23 cellular contexts compared by ENCODE assay signal in the genomic region with DNA sequence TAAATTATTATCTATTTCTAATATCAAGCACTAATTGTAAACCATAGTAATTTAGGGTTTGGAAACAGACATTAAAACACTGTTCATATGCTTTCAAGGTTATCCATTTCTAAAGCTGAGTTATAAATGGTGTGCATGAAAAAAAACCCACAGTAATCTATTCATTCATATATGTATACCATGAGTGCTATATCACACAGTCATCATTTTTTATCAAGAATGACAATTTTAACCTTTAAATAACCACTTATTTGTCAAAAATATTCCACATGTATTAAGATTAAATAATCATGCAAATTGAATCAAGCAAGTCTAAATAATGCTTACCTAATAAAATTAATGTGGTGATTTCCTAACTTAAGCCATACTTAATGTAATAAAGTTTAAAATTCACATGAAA. TPM values are rescaled to one million over a fixed set of nuclear protein-coding genes. Genes with fewer than 3 reads are reported as not detected.
DNase-seq lines count a peak whose midpoint lies in the region; ATAC-seq, FAIRE-seq and TF ChIP-seq lines count a peak whose summit lies in the region.
"Had no signal": no experiment of that assay in that cellular context is flagged by ENCODE, and none has a peak within 500 bp of the region (broad histone marks: within the 10 kb centered on the region; RNA-seq: fewer than 3 reads in every experiment).

No MANE protein-coding gene starts in this region.

- H3K27me3 Mint-ChIP-seq in neural crest cell (ENCODE audit: low read depth) = peaks cover 3% of the 10 kb centered on the region
- peaks cover 16% of the 10 kb centered on the region for H3K27me3 Mint-ChIP-seq in activated CD8-positive, alpha-beta memory T cell treated with anti-CD3 and anti-CD28 coated beads, Interleukin-2, amount 10 ng/mL, durations not matched to agents 7 days and 5 days

- peaks cover 19% of the 10 kb centered on the region for H3K4me1 Mint-ChIP-seq in neural crest cell
- H3K4me1 Mint-ChIP-seq in activated CD8-positive, alpha-beta memory T cell treated with anti-CD3 and anti-CD28 coated beads, Interleukin-2, amount 10 ng/mL, durations not matched to agents 7 days and 5 days = peaks cover 13% of the 10 kb centered on the region

- intact Hi-C loops in IMR-90 (cut with micrococcal nuclease) (no loop called here), K562 (cut with micrococcal nuclease) (loop anchor here (10.0 kb wide), 1 partner anchor 186 kb away; the partner anchor contains the start of genes HECTD3 and UROD)

- H3K27me3 ChIP-seq in IMR-90 (ENCODE audit: control insufficient read depth, insufficient read depth, low read length) (peaks cover 14% of the 10 kb centered on the region), K562 (ENCODE audit: control insufficient read depth in 2 of 2, insufficient read depth in 2 of 2, low read length in 2 of 2) (peaks cover 2 to 8% of the 10 kb centered on the region in 2 experiments; a peak in 2 of 5 replicates)

- TF ChIP-seq POLR2A in A549 (IDR thresholded peaks at IDR 0.05; ENCODE audit: low read length) (no peak), IMR-90 (IDR thresholded peaks at IDR 0.05; ENCODE audit: low read depth, low read length) (no peak), K562 (conservative IDR thresholded peaks at IDR 0.05) (no peak)

- H2BK20ac ChIP-seq in IMR-90 (ENCODE audit: low read depth, low read length) = no peak overlapping the region

- no peak overlapping the region for H2BK15ac ChIP-seq in IMR-90 (ENCODE audit: low read depth, low read length)

- no peak overlapping the region for H2BK5ac ChIP-seq in IMR-90 (ENCODE audit: low read depth, low read length, poor library complexity, severe bottlenecking)

- H3K9me1 ChIP-seq in IMR-90 (ENCODE audit: insufficient read depth, low read length) (no peaks in the 10 kb centered on the region), K562 (ENCODE audit: control insufficient read depth, insufficient read depth, low read length) (no peaks in the 10 kb centered on the region)

- no peaks in the 10 kb centered on the region for H3K9me3 Mint-ChIP-seq in neural crest cell
- no peaks in the 10 kb centered on the region for H3K9me3 Mint-ChIP-seq in activated CD8-positive, alpha-beta memory T cell treated with anti-CD3 and anti-CD28 coated beads, Interleukin-2, amount 10 ng/mL, durations not matched to agents 7 days and 5 days (ENCODE audit: low read depth)
- H3K9me3 Mint-ChIP-seq: CD8-positive, alpha-beta T cell had no signal

- H3K27ac ChIP-seq in A549 = no peak overlapping the region
- no peak overlapping the region for H3K27ac ChIP-seq in IMR-90 (ENCODE audit: insufficient read depth, low read length)
- H3K27ac ChIP-seq in K562 (ENCODE audit: extremely low read depth, low read depth, low read length) = no peak overlapping the region
- H3K27ac ChIP-seq: BLaER1 treated with 17β-estradiol and CSF1 and Interleukin-3, amounts not matched to agents 10 nM and 100 nM; C4-2B had no signal

- TF ChIP-seq CTCF in A549 (IDR thresholded peaks at IDR 0.05) (no peak), IMR-90 (conservative IDR thresholded peaks at IDR 0.05; ENCODE audit: low read depth, low read length) (no peak), K562 (IDR thresholded peaks at IDR 0.05 in 2 of 3, conservative IDR thresholded peaks at IDR 0.05 in 1 of 3; ENCODE audit: insufficient read depth in 2 of 3, low read depth in 1 of 3, low read length in 3 of 3) (no peak), neural crest cell (conservative IDR thresholded peaks at IDR 0.05) (no peak)

- H3K4me3 ChIP-seq in A549 = no peak overlapping the region
- no peak overlapping the region for H3K4me3 ChIP-seq in IMR-90 (ENCODE audit: insufficient read depth, low read depth, low read length)
- no peak overlapping the region for H3K4me3 ChIP-seq in K562
- H3K4me3 ChIP-seq: BLaER1 treated with 17β-estradiol and CSF1 and Interleukin-3, amounts not matched to agents 10 nM and 100 nM had no signal

- H3K23ac ChIP-seq in IMR-90 (ENCODE audit: low read depth, low read length) = no peak overlapping the region

- dilution Hi-C loops in IMR-90 (cut with HindIII; ENCODE audit: low sequenced_read_pairs, unreplicated experiment) = no loop called here

- TF ChIP-seq RAD21 in A549 (conservative IDR thresholded peaks at IDR 0.05 in 1 of 2, IDR thresholded peaks at IDR 0.05 in 1 of 2) = no peak
- no peak for TF ChIP-seq RAD21 in IMR-90 (IDR thresholded peaks at IDR 0.05; ENCODE audit: low read length)
- no peak for TF ChIP-seq RAD21 in K562 (CRISPR knock-in tag; conservative IDR thresholded peaks at IDR 0.05 in 1 of 2, IDR thresholded peaks at IDR 0.05 in 1 of 2)

- H2AFZ ChIP-seq in IMR-90 (replicated peaks; ENCODE audit: low read length, poor library complexity) (no peak overlapping the region), K562 (ENCODE audit: low read depth, low read length) (no peak overlapping the region)

- H2BK120ac ChIP-seq in IMR-90 (ENCODE audit: low read depth, low read length) = no peak overlapping the region

- H3K9me3 ChIP-seq in A549 (no peaks in the 10 kb centered on the region), IMR-90 (ENCODE audit: control insufficient read depth, insufficient read depth, low read length) (peaks cover 2% of the 10 kb centered on the region; the same call in 1 of the 2 replicates), K562 (replicated peaks; ENCODE audit: control insufficient read depth, insufficient read depth, low read depth, low read length) (0 out of 2 replicates have a peak, but pooled peaks cover 2% of the 10 kb centered on the region)
- H3K9me3 ChIP-seq: Caco-2 had no signal

- no peak overlapping the region for H3K27ac Mint-ChIP-seq in neural crest cell (ENCODE audit: unreplicated experiment)
- H3K27ac Mint-ChIP-seq in activated CD8-positive, alpha-beta memory T cell treated with anti-CD3 and anti-CD28 coated beads, Interleukin-2, amount 10 ng/mL, durations not matched to agents 7 days and 5 days = no peak overlapping the region
- H3K27ac Mint-ChIP-seq: B cell; CD4-positive, alpha-beta T cell; CD8-positive, alpha-beta T cell had no signal

- in situ Hi-C loops in IMR-90 (cut with MboI; ENCODE audit: low sequenced_read_pairs) = no loop called here
- in situ Hi-C loops in K562 (cut with MboI) = no loop called here

- H4K91ac ChIP-seq in IMR-90 (ENCODE audit: insufficient read depth, low read depth, low read length) = no peak overlapping the region

- H4K20me1 ChIP-seq in IMR-90 (ENCODE audit: insufficient read depth, low read length) = no peaks in the 10 kb centered on the region
- H4K20me1 ChIP-seq in K562 (replicated peaks; ENCODE audit: control insufficient read depth, insufficient read depth, low read length) = no peaks in the 10 kb centered on the region

- CTCF ChIA-PET in A549 (lab: Yijun Ruan, JAX) = interaction anchor here (0.7 to 1.4 kb wide), 2 partner anchors 100 to 497 kb away, joined by 3 read pairs; no protein-coding TSS in a partner anchor
- CTCF ChIA-PET in IMR-90 (lab: Yijun Ruan, JAX) = no interaction called here
- CTCF ChIA-PET in K562 (lab: Yijun Ruan, JAX; ENCODE audit: low intra/inter-chr PET ratio) = no interaction called here
- CTCF ChIA-PET in activated CD8-positive, alpha-beta memory T cell treated with anti-CD3 and anti-CD28 coated beads, Interleukin-2, amount 10 ng/mL, durations not matched to agents 7 days and 5 days (lab: Charles Lee) = no interaction called here

- H3K36me3 ChIP-seq in IMR-90 (ENCODE audit: control insufficient read depth, insufficient read depth, low read length) (no peaks in the 10 kb centered on the region), K562 (ENCODE audit: control insufficient read depth, insufficient read depth, low read length) (no peaks in the 10 kb centered on the region)
- H3K36me3 ChIP-seq: BLaER1 treated with 17β-estradiol and CSF1 and Interleukin-3, amounts not matched to agents 10 nM and 100 nM had no signal

- no peak overlapping the region for H2AK5ac ChIP-seq in IMR-90 (ENCODE audit: low read depth, low read length)

- no peak overlapping the region for H3K56ac ChIP-seq in IMR-90 (ENCODE audit: extremely low read depth, insufficient read depth, low read length)

- H4K8ac ChIP-seq in IMR-90 (ENCODE audit: low read depth in 2 of 2, low read length in 2 of 2) = no peak overlapping the region

- FAIRE-seq in A549 (lab: Jason Lieb, UNC) (no peak), K562 (lab: Jason Lieb, UNC) (no peak)
- FAIRE-seq: A204.1, D721Med, G401.6, GM12891, GM19239 had no signal

- H3K79me2 ChIP-seq in K562 (ENCODE audit: control insufficient read depth, insufficient read depth, low read length) = no peaks in the 10 kb centered on the region

- no peak overlapping the region for H2AK9ac ChIP-seq in IMR-90 (replicated peaks; ENCODE audit: low read depth, low read length, poor library complexity)

- POLR2A ChIA-PET in A549 (lab: Yijun Ruan, JAX) = no interaction called here
- POLR2A ChIA-PET in IMR-90 (lab: Charles Lee; ENCODE audit: unreplicated experiment) = no interaction called here
- POLR2A ChIA-PET in K562 (lab: Yijun Ruan, JAX) = no interaction called here

- H3K14ac ChIP-seq in IMR-90 (replicated peaks; ENCODE audit: low read depth, low read length) = no peak overlapping the region

- no peak overlapping the region for H3K18ac ChIP-seq in IMR-90 (ENCODE audit: low read depth, low read length)

- no peaks in the 10 kb centered on the region for H3K79me1 ChIP-seq in IMR-90 (ENCODE audit: low read depth in 1 of 2, low read length in 2 of 2)

- no TSS peak for BruUV-seq in IMR-90 (replicated peaks; lab: Mats Ljungman, UMichigan)
- BruUV-seq in K562 (replicated peaks; lab: Mats Ljungman, UMichigan) = no TSS peak

- no peak overlapping the region for H3K4ac ChIP-seq in IMR-90 (ENCODE audit: low read depth, low read length)

- H3K9ac ChIP-seq in IMR-90 (ENCODE audit: low read depth, low read length) = no peak overlapping the region
- no peak overlapping the region for H3K9ac ChIP-seq in K562 (ENCODE audit: insufficient read depth in 1 of 2, low read depth in 2 of 2, low read length in 2 of 2)
- H3K9ac ChIP-seq: BLaER1 treated with 17β-estradiol and CSF1 and Interleukin-3, amounts not matched to agents 10 nM and 100 nM had no signal

- no peak for TF ChIP-seq EP300 in A549 (IDR thresholded peaks at IDR 0.05)
- no peak for TF ChIP-seq EP300 in K562 (IDR thresholded peaks at IDR 0.05; ENCODE audit: low read length)

- no peak overlapping the region for H3K4me2 ChIP-seq in A549
- H3K4me2 ChIP-seq in IMR-90 (ENCODE audit: low read depth, low read length) = no peak overlapping the region
- no peak overlapping the region for H3K4me2 ChIP-seq in K562 (ENCODE audit: insufficient read depth, low read length)
- H3K4me2 ChIP-seq: BLaER1 treated with 17β-estradiol and CSF1 and Interleukin-3, amounts not matched to agents 10 nM and 100 nM had no signal

- DNase-seq in A549 (ENCODE audit: low read depth in 1 of 2, low spot score in 1 of 2) (no peak), IMR-90 (no peak), K562 (ENCODE audit: extremely low read depth in 1 of 4, low spot score in 3 of 4) (no peak), neural crest cell (ENCODE audit: low read depth, low spot score) (no peak), NCI-H2081 treated with DMSO at 0.1 percent for 48 hours (lab: John Stamatoyannopoulos, UW) (no peak)
- DNase-seq in activated CD4-positive, alpha-beta T cell treated with anti-CD3 and anti-CD28 coated beads for 48 hours = no peak
- no peak for DNase-seq in activated CD8-positive, alpha-beta memory T cell treated with anti-CD3 and anti-CD28 coated beads, Interleukin-2, amount 10 ng/mL, durations not matched to agents 7 days and 5 days
- DNase-seq: 8988T; AML-193; Caco-2; Calu3; CD4-positive, alpha-beta T cell; CD8-positive, alpha-beta T cell; DMS79 treated with DMSO at 0.1 percent for 48 hours; GF-D8 had no signal

- ATAC-seq in A549 = no peak
- ATAC-seq in IMR-90 (ENCODE audit: low read depth) = no peak
- ATAC-seq in K562 = no peak
- no peak for ATAC-seq in activated CD8-positive, alpha-beta memory T cell treated with anti-CD3 and anti-CD28 coated beads, Interleukin-2, amount 10 ng/mL, durations not matched to agents 7 days and 5 days
- ATAC-seq: CD8-positive, alpha-beta T cell had no signal

- no peak overlapping the region for H4K5ac ChIP-seq in IMR-90 (ENCODE audit: low read depth, low read length)

- H3K4me1 ChIP-seq in A549 (no peaks in the 10 kb centered on the region; the same call in 2 of the 3 replicates), IMR-90 (ENCODE audit: control insufficient read depth, insufficient read depth, low read length) (no peaks in the 10 kb centered on the region), K562 (replicated peaks in 1 of 2; ENCODE audit: control insufficient read depth in 2 of 2, insufficient read depth in 2 of 2, low read length in 2 of 2) (peaks cover 0 to 1% of the 10 kb centered on the region in 2 experiments; a peak in 2 of 5 replicates)
- H3K4me1 ChIP-seq: Caco-2 had no signal

- H3K4me3 Mint-ChIP-seq in neural crest cell = peak overlapping the region; percentile 28
- no peak overlapping the region for H3K4me3 Mint-ChIP-seq in activated CD8-positive, alpha-beta memory T cell treated with anti-CD3 and anti-CD28 coated beads, Interleukin-2, amount 10 ng/mL, durations not matched to agents 7 days and 5 days
- H3K4me3 Mint-ChIP-seq: B cell; CD4-positive, alpha-beta T cell; CD8-positive, alpha-beta T cell had no signal

- H3K36me3 Mint-ChIP-seq in neural crest cell (ENCODE audit: low read depth) = no peaks in the 10 kb centered on the region
- H3K36me3 Mint-ChIP-seq in activated CD8-positive, alpha-beta memory T cell treated with anti-CD3 and anti-CD28 coated beads, Interleukin-2, amount 10 ng/mL, durations not matched to agents 7 days and 5 days = no peaks in the 10 kb centered on the region

RNA-seq across cellular contexts. Expression of gene ZSWIM5, which starts 6.0 kb away (rescaled TPM):
- polyA plus RNA-seq in A549 (2011; rRNA removed) (1.3 and 2.0 TPM in 2 replicates), A549 (2017; fragmentation: RNase III; extraction: RNeasy Plus Mini Kit Qiagen cat#74134 plus additional on column Dnase treatment) (0.39 to 0.52 TPM (median 0.49 TPM) in 3 replicates), IMR-90 (2012; rRNA removed) (0.03 TPM in 2 replicates), K562 (2011; rRNA removed) (0.01 TPM in 1 of 2 replicates, not detected in the other), K562 (2014; fragmentation: Illumina TruSeq; extraction: Trizol) (0.03 TPM in 1 of 2 replicates, not detected in the other), K562 (2014; fragmentation: Nextera tagmentation; extraction: Ambion mirVana) (not detected), K562 (2014; rRNA removed) (0.03 TPM in 1 of 2 replicates, not detected in the other)
- 0.21 and 0.26 TPM in 2 replicates for polyA plus RNA-seq in A549 (2012; cell fraction: cytosol; rRNA removed)
- polyA plus RNA-seq in A549 (2012; cell fraction: nucleus; rRNA removed) = 0.67 and 0.80 TPM in 2 replicates
- polyA minus RNA-seq in A549 (2011; rRNA and poly(A)+ RNA removed) = 1.8 and 3.0 TPM in 2 replicates
- total RNA-seq in IMR-90 (2012; rRNA removed) (under 0.01 TPM in 2 replicates), K562 (2014; rRNA removed) (under 0.01 and 0.08 TPM in 2 replicates), K562 (2014; rRNA removed; fragmentation: Illumina TruSeq; extraction: Trizol) (0.04 TPM in 1 of 2 replicates, not detected in the other), K562 (2015; rRNA removed; fragmentation: Illumina TruSeq; extraction: Trizol) (0.04 TPM in 2 replicates), K562 (2021) (0.07 and 0.22 TPM in 2 replicates), neural crest cell (13.1 and 13.2 TPM in 2 replicates)
- polyA plus RNA-seq in IMR-90 (2012; cell fraction: cytosol; rRNA removed) = 0.01 and 0.03 TPM in 2 replicates
- 0.07 and 0.18 TPM in 2 replicates for polyA plus RNA-seq in IMR-90 (2012; cell fraction: nucleus; rRNA removed; ENCODE audit: low replicate concordance)
- 0.05 TPM in 1 of 2 replicates, not detected in the other for total RNA-seq in K562 (2011; cell fraction: chromatin; rRNA removed; ENCODE audit: low replicate concordance)
- 0.17 TPM in 1 of 2 replicates, not detected in the other for total RNA-seq in K562 (2011; cell fraction: nucleolus; rRNA removed)
- total RNA-seq in K562 (2011; cell fraction: nucleoplasm; rRNA removed) = not detected in 2 replicates
- 0.03 and 0.04 TPM in 2 replicates for polyA plus RNA-seq in K562 (2011; cell fraction: cytosol; rRNA removed)
- polyA plus RNA-seq in K562 (2011; cell fraction: nucleus; rRNA removed) = 0.03 and 0.06 TPM in 2 replicates
- polyA plus RNA-seq in K562 (2012) = 0.07 and 0.26 TPM in 2 replicates
- polyA minus RNA-seq in K562 (2011; rRNA and poly(A)+ RNA removed) = 0.11 and 0.12 TPM in 2 replicates
- polyA minus RNA-seq in K562 (2011; cell fraction: cytosol; rRNA and poly(A)+ RNA removed) = not detected in 2 replicates
- under 0.01 and 0.13 TPM in 2 replicates for polyA minus RNA-seq in K562 (2011; cell fraction: nucleus; rRNA and poly(A)+ RNA removed)
- total RNA-seq in activated CD8-positive, alpha-beta memory T cell treated with anti-CD3 and anti-CD28 coated beads, Interleukin-2, amount 10 ng/mL, durations not matched to agents 7 days and 5 days = under 1 TPM; 0.47 to 0.64 TPM

Comparison
In these comparisons a context has a peak if more than half of its experiments do, and no peak if none do; other contexts are left out.
1. Of the 35 proteins assayed by ChIP-seq in both K562 and A549: peak only in K562: none; only in A549: MAFK; in both: none; in neither: 34.